In genomic region chr2:213122730-213123129, GRCh38 we compare ENCODE assay signal across 17 cellular contexts. TPM values are rescaled to one million over a fixed set of nuclear protein-coding genes. Genes with fewer than 3 reads are reported as not detected.
DNase-seq lines count a peak whose midpoint lies in the region; ATAC-seq, FAIRE-seq and TF ChIP-seq lines count a peak whose summit lies in the region.
"Had no signal": no experiment of that assay in that cellular context is flagged by ENCODE, and none has a peak within 500 bp of the region (broad histone marks: within the 10 kb centered on the region; RNA-seq: fewer than 3 reads in every experiment).

No MANE protein-coding gene starts in this region.

- no peak for DNase-seq in CD8-positive, alpha-beta T cell
- DNase-seq in GM12892 (ENCODE audit: insufficient read length), result no peak
- DNase-seq in NCI-H82 treated with DMSO at 0.1 percent for 48 hours (lab: John Stamatoyannopoulos, UW; ENCODE audit: unreplicated experiment), result peak; percentile 90
- DNase-seq in foreskin fibroblast, result peak; percentile 4 to 24
- no peak for DNase-seq in SW480 (ENCODE audit: low spot score)
- no peak for DNase-seq in KBM-7
- no peak for DNase-seq in body of pancreas
- DNase-seq: activated CD4-positive, alpha-beta T cell treated with anti-CD3 and anti-CD28 coated beads for 48 hours; activated T-cell treated with anti-CD3 and anti-CD28 coated beads, Interleukin-2, amount 50 U/mL, for 48 hours; amniotic stem cell; hypothalamus; left ventricle myocardium inferior; NCI-H774; testis had no signal

- H3K9me3 ChIP-seq in CD8-positive, alpha-beta T cell (ENCODE audit: low read length), result no peaks in the 10 kb centered on the region
- no peaks in the 10 kb centered on the region for H3K9me3 ChIP-seq in body of pancreas
- H3K9me3 ChIP-seq: esophagus muscularis mucosa, left ventricle myocardium inferior, testis had no signal

- TF ChIP-seq POLR2A in GM12892 (IDR thresholded peaks at IDR 0.05; ENCODE audit: low read depth, low read length) (no peak), body of pancreas (IDR thresholded peaks at IDR 0.05) (no peak)

- POLR2A ChIA-PET in CD8-positive, alpha-beta T cell (lab: Charles Lee), result interaction anchor here (1.1 kb wide), 2 partner anchors 27 to 32 kb away, joined by 3 to 11 read pairs; no protein-coding TSS in a partner anchor

- 75 to 86% methylated on average over 4 of the region's 4 CpGs for WGBS in body of pancreas, 2 donors

- peak overlapping the region; percentile 77 for H3K27ac Mint-ChIP-seq in CD8-positive, alpha-beta T cell

- FAIRE-seq in GM12892 (lab: Jason Lieb, UNC), result peak; percentile 79

- H3K27me3 ChIP-seq in CD8-positive, alpha-beta T cell (ENCODE audit: insufficient read depth, low read length), result no peaks in the 10 kb centered on the region
- H3K27me3 ChIP-seq in body of pancreas, result no peaks in the 10 kb centered on the region
- H3K27me3 ChIP-seq: esophagus muscularis mucosa, testis had no signal

- no peaks in the 10 kb centered on the region for H3K9me3 Mint-ChIP-seq in CD8-positive, alpha-beta T cell
- H3K9me3 Mint-ChIP-seq: T-helper 2 cell treated with Interferon-gamma antibody and Interleukin-4, amounts not matched to agents 5 μg/mL and 100 μg/mL, for 36 hours had no signal

- in situ Hi-C loops in KBM-7 (cut with MboI; ENCODE audit: low pct_unique_long_range_greater_than_20kb, low sequenced_read_pairs), result no loop called here

- CTCF ChIA-PET in CD8-positive, alpha-beta T cell (lab: Charles Lee), result interaction anchor here (0.6 kb wide), 1 partner anchor 14 kb away, joined by 3 read pairs; no protein-coding TSS in a partner anchor

- H3K27me3 Mint-ChIP-seq in CD8-positive, alpha-beta T cell (ENCODE audit: low read depth), result no peaks in the 10 kb centered on the region

- no peaks in the 10 kb centered on the region for H3K36me3 ChIP-seq in CD8-positive, alpha-beta T cell (ENCODE audit: insufficient read depth, low read length)
- H3K36me3 ChIP-seq in body of pancreas (replicated peaks in 1 of 2; ENCODE audit: insufficient read depth in 1 of 2, low read depth in 2 of 2), result no peaks in the 10 kb centered on the region
- H3K36me3 ChIP-seq: esophagus muscularis mucosa, left ventricle myocardium inferior had no signal

- intact Hi-C loops in CD8-positive, alpha-beta T cell (cut with DNase I, micrococcal nuclease), result no loop called here
- intact Hi-C loops in body of pancreas (cut with DNase I), result no loop called here

- H3K27ac ChIP-seq in CD8-positive, alpha-beta T cell (ENCODE audit: low read depth, low read length), result no peak overlapping the region
- H3K27ac ChIP-seq in body of pancreas, result no peak overlapping the region
- H3K27ac ChIP-seq: esophagus muscularis mucosa, left ventricle myocardium inferior, testis had no signal

- no peak overlapping the region for H3K4me3 ChIP-seq in CD8-positive, alpha-beta T cell (ENCODE audit: low read depth, low read length)
- H3K4me3 ChIP-seq in foreskin fibroblast (ENCODE audit: low read depth in 1 of 2, low read length in 2 of 2), result no peak overlapping the region
- H3K4me3 ChIP-seq in body of pancreas, result no peak overlapping the region
- H3K4me3 ChIP-seq: esophagus muscularis mucosa, left ventricle myocardium inferior, testis had no signal

- peaks cover 75% of the 10 kb centered on the region for H3K4me1 Mint-ChIP-seq in CD8-positive, alpha-beta T cell (ENCODE audit: low read depth)

- no peaks in the 10 kb centered on the region for H3K36me3 Mint-ChIP-seq in CD8-positive, alpha-beta T cell

- H3K4me1 ChIP-seq in CD8-positive, alpha-beta T cell (ENCODE audit: insufficient read depth, low read length), result peaks cover 28% of the 10 kb centered on the region
- H3K4me1 ChIP-seq in body of pancreas, result peaks cover 7% of the 10 kb centered on the region
- H3K4me1 ChIP-seq: testis had no signal

- ATAC-seq in CD8-positive, alpha-beta T cell, result no peak
- ATAC-seq in body of pancreas (no peak), GM18858 (IDR thresholded peaks at IDR 0.05; ENCODE audit: unreplicated experiment) (no peak)

- H3K4me3 Mint-ChIP-seq in CD8-positive, alpha-beta T cell, result no peak overlapping the region
- H3K4me3 Mint-ChIP-seq: T-helper 2 cell treated with Interferon-gamma antibody and Interleukin-4, amounts not matched to agents 5 μg/mL and 100 μg/mL, for 36 hours had no signal

- TF ChIP-seq CTCF in CD8-positive, alpha-beta T cell (IDR thresholded peaks at IDR 0.05), result no peak
- TF ChIP-seq CTCF in foreskin fibroblast (IDR thresholded peaks at IDR 0.05; ENCODE audit: low read depth, low read length) (no peak), body of pancreas (IDR thresholded peaks at IDR 0.05) (no peak)

RNA-seq across cellular contexts. Expression of gene IKZF2, which starts 28.7 kb away (rescaled TPM):
- total RNA-seq in CD8-positive, alpha-beta T cell, result 10 to 100 TPM; 11.2 to 14.6 TPM
- polyA plus RNA-seq in GM12892 (2012; ENCODE audit: missing spikeins), result 73.9 TPM
- total RNA-seq in body of pancreas, result 1 to 10 TPM; 1.3 to 3.9 TPM

Comparison
In these comparisons a context has a peak if more than half of its experiments do, and no peak if none do; other contexts are left out.
1. DNase-seq: peak in NCI-H82 treated with DMSO at 0.1 percent for 48 hours (single experiment) and foreskin fibroblast (2 of 2); none in CD8-positive, alpha-beta T cell (0 of 7), GM12892 (single experiment), SW480 (single experiment), KBM-7 (single experiment) and body of pancreas (0 of 4).